Comparison of ENCODE assay signal across 1 cellular context in genomic region chr22:46514592-46515207, GRCh38.
TF ChIP-seq lines count a peak whose summit lies in the region.

No MANE protein-coding gene starts in this region.

TF ChIP-seq in H1, 55 proteins besides CTCF, POLR2A, EP300 and RAD21 (continued from another document):
- TF ChIP-seq BACH1 (IDR thresholded peaks at IDR 0.05; ENCODE audit: low read length) (peak; percentile 65; the same call in 1 of the 2 replicates), SP1 (IDR thresholded peaks at IDR 0.05; ENCODE audit: low read depth, low read length) (no peak), HDAC2 (IDR thresholded peaks at IDR 0.05; ENCODE audit: borderline replicate concordance in 1 of 2, low read depth in 2 of 2, low read length in 2 of 2) (no peak), SP4 (IDR thresholded peaks at IDR 0.05; ENCODE audit: low read length) (no peak), FOSL1 (IDR thresholded peaks at IDR 0.05; ENCODE audit: insufficient read depth, low read depth, low read length) (no peak), CHD7 (IDR thresholded peaks at IDR 0.05; ENCODE audit: insufficient replicate concordance, low read length) (no peak), PHF8 (conservative IDR thresholded peaks at IDR 0.05; ENCODE audit: low read depth, low read length) (no peak), SAP30 (IDR thresholded peaks at IDR 0.05; ENCODE audit: insufficient read depth, insufficient replicate concordance, low read length) (no peak), POLR2AphosphoS5 (IDR thresholded peaks at IDR 0.05; ENCODE audit: low read depth, low read length) (no peak), CEBPB (IDR thresholded peaks at IDR 0.05; ENCODE audit: low read depth, low read length) (no peak), KDM5A (IDR thresholded peaks at IDR 0.05; ENCODE audit: low read length) (no peak), ATF2 (IDR thresholded peaks at IDR 0.05; ENCODE audit: low read length) (no peak), MAFK (IDR thresholded peaks at IDR 0.05; ENCODE audit: low read depth, low read length) (peak; percentile 36; the same call in 1 of the 2 replicates)
TF ChIP-seq in H1: peak in this region for 2.
